Comparison of ENCODE assay signal across 1 cellular context in the genomic region with DNA sequence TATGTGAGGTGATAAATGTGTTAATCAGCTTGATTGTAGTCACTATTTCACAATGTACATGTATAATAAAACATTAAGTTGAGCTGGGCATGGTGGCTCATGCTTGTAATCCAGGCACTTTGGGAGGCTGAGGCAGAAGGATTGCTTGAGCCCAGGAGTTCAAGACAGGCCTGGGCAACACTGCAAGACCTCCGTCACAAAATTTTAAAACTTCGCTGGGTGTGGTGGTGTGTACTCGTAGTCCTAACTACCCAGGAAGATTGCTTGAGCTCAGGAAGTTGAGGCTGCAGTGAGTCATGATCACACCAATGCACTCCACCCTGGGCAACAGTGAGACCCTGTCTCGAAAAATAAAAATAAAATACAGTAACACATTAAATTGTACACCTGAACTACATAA.
TF ChIP-seq lines count a peak whose summit lies in the region.

No MANE protein-coding gene starts in this region.

TF ChIP-seq in IMR-90, 13 proteins besides CTCF, POLR2A, EP300 and RAD21:
- TF ChIP-seq RFX5 (IDR thresholded peaks at IDR 0.05; ENCODE audit: low read depth, low read length) (no peak), MAFK (IDR thresholded peaks at IDR 0.05; ENCODE audit: low read depth, low read length) (no peak), CHD1 (IDR thresholded peaks at IDR 0.05; ENCODE audit: low read depth, low read length) (no peak), CEBPB (IDR thresholded peaks at IDR 0.05; ENCODE audit: low read depth, low read length) (peak; percentile 36; the same call in 1 of the 2 replicates), MXI1 (IDR thresholded peaks at IDR 0.05; ENCODE audit: borderline replicate concordance, low read depth, low read length) (no peak)
- TF ChIP-seq, protein P1, sequence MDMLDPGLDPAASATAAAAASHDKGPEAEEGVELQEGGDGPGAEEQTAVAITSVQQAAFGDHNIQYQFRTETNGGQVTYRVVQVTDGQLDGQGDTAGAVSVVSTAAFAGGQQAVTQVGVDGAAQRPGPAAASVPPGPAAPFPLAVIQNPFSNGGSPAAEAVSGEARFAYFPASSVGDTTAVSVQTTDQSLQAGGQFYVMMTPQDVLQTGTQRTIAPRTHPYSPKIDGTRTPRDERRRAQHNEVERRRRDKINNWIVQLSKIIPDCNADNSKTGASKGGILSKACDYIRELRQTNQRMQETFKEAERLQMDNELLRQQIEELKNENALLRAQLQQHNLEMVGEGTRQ (IDR thresholded peaks at IDR 0.05; ENCODE audit: low read depth, low read length) = no peak
